ENCODE assay signal across 2 cellular contexts in genomic region chr3:133851266-133851906, GRCh38.
TF ChIP-seq lines count a peak whose summit lies in the region.

No MANE protein-coding gene starts in this region.

TF ChIP-seq in GM12878, 131 proteins besides CTCF, POLR2A, EP300 and RAD21:
- TF ChIP-seq CBFB (IDR thresholded peaks at IDR 0.05; ENCODE audit: low read depth) = no peak
- no peak for TF ChIP-seq USF1 (IDR thresholded peaks at IDR 0.05; ENCODE audit: borderline replicate concordance, extremely low read length, insufficient read depth, low read depth, low read length)
- no peak for TF ChIP-seq BCL11A (IDR thresholded peaks at IDR 0.05; ENCODE audit: low read depth, low read length)

TF ChIP-seq in GM23338, 12 proteins besides CTCF, POLR2A, EP300 and RAD21:
- no peak for TF ChIP-seq NANOG (IDR thresholded peaks at IDR 0.05; ENCODE audit: borderline replicate concordance)
- no peak for TF ChIP-seq EZH2 (IDR thresholded peaks at IDR 0.05; ENCODE audit: low read depth, unreplicated experiment)
- no peak for TF ChIP-seq ZNF462 (CRISPR knock-in tag; IDR thresholded peaks at IDR 0.05)
- TF ChIP-seq ETS1 (IDR thresholded peaks at IDR 0.05) = no peak
- no peak for TF ChIP-seq POLR2AphosphoS5 (IDR thresholded peaks at IDR 0.05; ENCODE audit: low read depth)
- no peak for TF ChIP-seq CREB1 (CRISPR knock-in tag; IDR thresholded peaks at IDR 0.05; ENCODE audit: low read depth)
- no peak for TF ChIP-seq ZNF114 (CRISPR knock-in tag; IDR thresholded peaks at IDR 0.05)
- TF ChIP-seq EZH2phosphoT487 (IDR thresholded peaks at IDR 0.05; ENCODE audit: unreplicated experiment) = no peak
- TF ChIP-seq REST (IDR thresholded peaks at IDR 0.05; ENCODE audit: unreplicated experiment) = no peak
- no peak for TF ChIP-seq JUNB (IDR thresholded peaks at IDR 0.05; ENCODE audit: unreplicated experiment)
- no peak for TF ChIP-seq STAT1 (IDR thresholded peaks at IDR 0.05; ENCODE audit: unreplicated experiment)
- no peak for TF ChIP-seq ZNF331 (CRISPR knock-in tag; IDR thresholded peaks at IDR 0.05; ENCODE audit: low read depth)
